In the genomic region with DNA sequence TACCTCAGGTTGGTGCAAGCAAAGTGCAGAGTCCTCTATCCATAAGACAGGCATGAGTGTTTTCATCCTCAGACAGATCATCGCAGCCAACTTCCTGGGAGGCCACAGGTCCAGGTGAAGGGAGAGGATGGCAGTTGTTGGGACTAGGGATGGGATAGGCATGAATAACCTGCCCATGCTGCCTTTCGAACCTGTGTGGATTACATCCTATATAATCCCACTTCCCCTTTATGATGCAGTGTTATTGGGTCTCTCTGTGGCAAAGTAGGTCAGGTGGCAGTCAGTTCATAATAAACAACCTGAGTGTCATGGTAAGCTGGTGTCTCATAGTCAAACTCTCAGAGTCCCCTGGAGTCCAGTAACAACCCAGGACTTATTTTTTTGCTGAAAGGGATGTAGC, we compare ENCODE assay signal across 23 cellular contexts. TPM values are rescaled to one million over a fixed set of nuclear protein-coding genes. Genes with fewer than 3 reads are reported as not detected.
DNase-seq lines count a peak whose midpoint lies in the region; ATAC-seq and TF ChIP-seq lines count a peak whose summit lies in the region.
"Had no signal": no experiment of that assay in that cellular context is flagged by ENCODE, and none has a peak within 500 bp of the region (broad histone marks: within the 10 kb centered on the region; RNA-seq: fewer than 3 reads in every experiment).

No MANE protein-coding gene starts in this region.

- H2BK5ac ChIP-seq in trophoblast cell (ENCODE audit: low read depth, low read length, poor library complexity), result no peak overlapping the region

- no peak overlapping the region for H2BK120ac ChIP-seq in trophoblast cell (ENCODE audit: insufficient read depth, low read length, poor library complexity)

- no peak overlapping the region for H3K4ac ChIP-seq in trophoblast cell (ENCODE audit: low read depth, low read length)

- intact Hi-C loops in CD4-positive, alpha-beta memory T cell (cut with micrococcal nuclease), result loop anchor here (10.0 kb wide), 1 partner anchor 188 kb away; no protein-coding TSS in a partner anchor

- H4K12ac ChIP-seq in trophoblast cell (ENCODE audit: low read depth, low read length), result no peak overlapping the region

- no peak overlapping the region for H3K14ac ChIP-seq in trophoblast cell (ENCODE audit: low read length)

- H3K27me3 ChIP-seq in AG04450 (ENCODE audit: control insufficient read depth, insufficient read depth, low read length), result no peaks in the 10 kb centered on the region
- H3K27me3 ChIP-seq in CD4-positive, alpha-beta memory T cell (ENCODE audit: insufficient read depth, low read length), result no peaks in the 10 kb centered on the region
- no peaks in the 10 kb centered on the region for H3K27me3 ChIP-seq in trophoblast cell (ENCODE audit: insufficient read depth, low read length)
- H3K27me3 ChIP-seq: ascending aorta, esophagus squamous epithelium, right lobe of liver had no signal

- no CpG with 5 or more reads among the region's 2 CpGs for WGBS in trophoblast cell (ENCODE audit: extremely low coverage, insufficient coverage, insufficient read length)

- H3K9me3 ChIP-seq in AG04450 (ENCODE audit: control insufficient read depth, insufficient read depth, low read length), result no peaks in the 10 kb centered on the region
- H3K9me3 ChIP-seq in CD4-positive, alpha-beta memory T cell (ENCODE audit: control insufficient read depth in 1 of 2, low read length in 2 of 2), result no peaks in the 10 kb centered on the region
- H3K9me3 ChIP-seq in T-helper 17 cell (ENCODE audit: control insufficient read depth, low read length, poor library complexity, severe bottlenecking), result no peaks in the 10 kb centered on the region
- H3K9me3 ChIP-seq in trophoblast cell (ENCODE audit: insufficient read depth, low read depth, low read length), result no peaks in the 10 kb centered on the region
- H3K9me3 ChIP-seq: ascending aorta, right lobe of liver, thoracic aorta had no signal

- DNase-seq in AG04450 (ENCODE audit: low read depth, low spot score) (no peak), T-helper 17 cell (no peak), memory B cell (ENCODE audit: low spot score in 2 of 2) (no peak), HuH-7.5 (ENCODE audit: low spot score) (no peak), NCI-H748 (lab: John Stamatoyannopoulos, UW; ENCODE audit: unreplicated experiment) (no peak), trophoblast cell (no peak)
- DNase-seq in CD4-positive, alpha-beta memory T cell, result no peak
- DNase-seq: activated CD4-positive, alpha-beta T cell treated with anti-CD3 and anti-CD28 coated beads for 4 hours; activated naive CD4-positive, alpha-beta T cell treated with Interleukin-2 at 50 U/mL for 16 hours; activated T-cell treated with anti-CD3 and anti-CD28 coated beads for 4 hours; DND-41; effector CD4-positive, alpha-beta T cell; esophagus squamous epithelium; GOT3; kidney; naive thymus-derived CD4-positive, alpha-beta T cell; NCI-H1048; NCI-H2029 treated with DMSO at 0.1 percent for 48 hours; NCI-H446; right lobe of liver had no signal

- no peak overlapping the region for H3K4me3 ChIP-seq in AG04450 (ENCODE audit: low read depth, low read length)
- H3K4me3 ChIP-seq in CD4-positive, alpha-beta memory T cell (ENCODE audit: low read length in 2 of 2), result no peak overlapping the region
- H3K4me3 ChIP-seq in trophoblast cell (ENCODE audit: low read depth, low read length), result no peak overlapping the region
- H3K4me3 ChIP-seq: ascending aorta, esophagus squamous epithelium, right lobe of liver, thoracic aorta had no signal

- H3K36me3 ChIP-seq in CD4-positive, alpha-beta memory T cell (ENCODE audit: insufficient read depth, low read length), result no peaks in the 10 kb centered on the region
- H3K36me3 ChIP-seq in trophoblast cell (ENCODE audit: control insufficient read depth in 1 of 2, insufficient read depth in 2 of 2, low read length in 2 of 2), result no peaks in the 10 kb centered on the region
- H3K36me3 ChIP-seq: ascending aorta, esophagus squamous epithelium, right lobe of liver, thoracic aorta had no signal

- no peaks in the 10 kb centered on the region for H3K79me2 ChIP-seq in trophoblast cell (ENCODE audit: control insufficient read depth, insufficient read depth, low read length, poor library complexity)

- peak overlapping the region in 6 of 8 donors; percentile 22 to 79 (median 62) for H3K4me3 Mint-ChIP-seq in CD4-positive, alpha-beta memory T cell
- H3K4me3 Mint-ChIP-seq in T-helper 17 cell (peak overlapping the region; percentile 47), memory B cell (no peak overlapping the region)

- no peaks in the 10 kb centered on the region for H3K36me3 Mint-ChIP-seq in CD4-positive, alpha-beta memory T cell
- no peaks in the 10 kb centered on the region for H3K36me3 Mint-ChIP-seq in T-helper 17 cell (ENCODE audit: low read depth)
- no peaks in the 10 kb centered on the region for H3K36me3 Mint-ChIP-seq in memory B cell

- POLR2A ChIA-PET in AG04450 (lab: Yijun Ruan, JAX), result no interaction called here
- POLR2A ChIA-PET in CD4-positive, alpha-beta memory T cell (lab: Charles Lee; ENCODE audit: partially characterized antibody), result interaction anchor here (4.1 to 5.6 kb wide), 3 partner anchors 17 to 87 kb away, joined by 33 to 67 read pairs (median 55); partner anchors contain the start of genes CCR2 and CCR5

- H3K4me2 ChIP-seq in trophoblast cell (ENCODE audit: low read length), result no peak overlapping the region

- no peak overlapping the region for H2BK12ac ChIP-seq in trophoblast cell (ENCODE audit: low read length)

- H4K91ac ChIP-seq in trophoblast cell (ENCODE audit: low read depth, low read length), result no peak overlapping the region

- H3K4me1 Mint-ChIP-seq in CD4-positive, alpha-beta memory T cell, result peaks cover 62 to 93% (median 75%) of the 10 kb centered on the region in 4 donors
- peaks cover 62% of the 10 kb centered on the region for H3K4me1 Mint-ChIP-seq in T-helper 17 cell
- H3K4me1 Mint-ChIP-seq in memory B cell, result peaks cover 15% of the 10 kb centered on the region

- H3K27me3 Mint-ChIP-seq in CD4-positive, alpha-beta memory T cell, result no peaks in the 10 kb centered on the region
- H3K27me3 Mint-ChIP-seq in T-helper 17 cell (no peaks in the 10 kb centered on the region), memory B cell (no peaks in the 10 kb centered on the region)
- H3K27me3 Mint-ChIP-seq: naive thymus-derived CD4-positive, alpha-beta T cell had no signal

- H4K8ac ChIP-seq in trophoblast cell (ENCODE audit: low read depth, low read length), result no peak overlapping the region

- no peak for TF ChIP-seq CTCF in AG04450 (IDR thresholded peaks at IDR 0.05; ENCODE audit: low read depth, low read length)

- no peak overlapping the region for H3K18ac ChIP-seq in trophoblast cell (ENCODE audit: low read length)

- no peak overlapping the region for H3K9ac ChIP-seq in trophoblast cell (ENCODE audit: low read length)

- CTCF ChIA-PET in AG04450 (lab: Charles Lee), result no interaction called here
- CTCF ChIA-PET in CD4-positive, alpha-beta memory T cell (lab: Charles Lee; ENCODE audit: partially characterized antibody), result interaction anchor here (1.1 to 7.0 kb wide), 4 partner anchors 11 to 95 kb away, joined by 3 to 59 read pairs (median 10); partner anchors contain the start of gene CCR5

- H3K23ac ChIP-seq in trophoblast cell (ENCODE audit: low read length), result no peak overlapping the region

- ATAC-seq in T-helper 17 cell (no peak), memory B cell (ENCODE audit: low read depth) (peak; percentile 65)
- ATAC-seq: naive thymus-derived CD4-positive, alpha-beta T cell; right lobe of liver had no signal

- peaks cover 90% of the 10 kb centered on the region for H3K4me1 ChIP-seq in CD4-positive, alpha-beta memory T cell (ENCODE audit: insufficient read depth, low read length)
- H3K4me1 ChIP-seq in trophoblast cell (ENCODE audit: control insufficient read depth in 1 of 2, insufficient read depth in 2 of 2, low read length in 2 of 2), result no peaks in the 10 kb centered on the region
- H3K4me1 ChIP-seq: ascending aorta, right lobe of liver had no signal

- H3K79me1 ChIP-seq in trophoblast cell (ENCODE audit: low read length), result no peaks in the 10 kb centered on the region

- H2AFZ ChIP-seq in trophoblast cell (ENCODE audit: insufficient read depth, low read length, poor library complexity), result no peak overlapping the region

- H3K27ac Mint-ChIP-seq in CD4-positive, alpha-beta memory T cell, result peak overlapping the region; percentile 69 to 93 (median 88)
- H3K27ac Mint-ChIP-seq in T-helper 17 cell (peak overlapping the region; percentile 88), memory B cell (peak overlapping the region; percentile 53)

- no peak overlapping the region for H2AK5ac ChIP-seq in trophoblast cell (ENCODE audit: low read length)

- H3K27ac ChIP-seq in AG04450 (ENCODE audit: low read depth, low read length), result peak overlapping the region; percentile 21
- H3K27ac ChIP-seq in CD4-positive, alpha-beta memory T cell (ENCODE audit: low read depth, low read length), result peak overlapping the region; percentile 2
- no peak overlapping the region for H3K27ac ChIP-seq in trophoblast cell (ENCODE audit: low read depth, low read length)
- H3K27ac ChIP-seq: ascending aorta, esophagus squamous epithelium, right lobe of liver, thoracic aorta had no signal

- peaks cover 0 to 3% (median 0%) of the 10 kb centered on the region in 8 donors for H3K9me3 Mint-ChIP-seq in CD4-positive, alpha-beta memory T cell
- H3K9me3 Mint-ChIP-seq in memory B cell, result peaks cover 4% of the 10 kb centered on the region

RNA-seq across cellular contexts. Expression of gene CCR3, which starts 40.4 kb away (rescaled TPM):
- polyA plus RNA-seq in AG04450 (2011; rRNA removed), result not detected in 2 replicates
- not detected in 2 replicates for polyA minus RNA-seq in AG04450 (2011; rRNA and poly(A)+ RNA removed)
- total RNA-seq in CD4-positive, alpha-beta memory T cell, result under 1 TPM; 0.29 to 0.55 TPM
- under 1 TPM in 1 of 2 donors, not detected in 1; 0.60 TPM for polyA plus RNA-seq in CD4-positive, alpha-beta memory T cell
- total RNA-seq in T-helper 17 cell, result under 1 TPM; 0.23 to 0.37 TPM
- polyA plus RNA-seq in trophoblast cell (2013), result 0.44 and 0.52 TPM in 2 replicates
- total RNA-seq: ascending aorta, esophagus squamous epithelium, kidney, osteocyte, thoracic aorta had no signal
- polyA plus RNA-seq: naive thymus-derived CD4-positive, alpha-beta T cell had no signal
